Comparison of ENCODE assay signal across 23 cellular contexts in the genomic region with DNA sequence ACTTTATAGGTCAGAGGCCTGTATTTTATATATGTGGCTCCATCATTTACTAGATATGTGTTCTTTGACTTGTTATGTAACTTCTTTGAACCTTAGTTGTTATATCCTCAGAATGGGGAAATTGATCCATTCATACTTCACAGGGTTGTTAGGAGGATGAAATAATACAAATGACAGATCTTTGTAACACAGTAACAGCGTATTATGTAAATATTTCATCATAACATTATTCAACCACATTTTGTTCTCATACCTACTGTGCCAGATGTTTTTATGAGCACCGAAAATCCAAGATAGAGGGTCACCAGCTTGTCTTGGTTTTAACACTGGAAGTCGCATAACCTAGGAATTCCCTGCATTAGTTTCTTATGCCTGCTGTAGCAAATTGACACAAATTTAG. TPM values are rescaled to one million over a fixed set of nuclear protein-coding genes. Genes with fewer than 3 reads are reported as not detected.
A peak's percentile ranks its signal among the peaks of the same experiment; 100 is the strongest.
DNase-seq lines count a peak whose midpoint lies in the region; ATAC-seq, FAIRE-seq and TF ChIP-seq lines count a peak whose summit lies in the region.
"Had no signal": no experiment of that assay in that cellular context is flagged by ENCODE, and none has a peak within 500 bp of the region (broad histone marks: within the 10 kb centered on the region; RNA-seq: fewer than 3 reads in every experiment).

No MANE protein-coding gene starts in this region.

- no peaks in the 10 kb centered on the region for H3K9me3 ChIP-seq in DND-41 (ENCODE audit: insufficient read depth, low read length, severe bottlenecking)
- H3K9me3 ChIP-seq in Loucy (ENCODE audit: insufficient read depth, low read depth, low read length) = no peaks in the 10 kb centered on the region
- H3K9me3 ChIP-seq in body of pancreas = no peaks in the 10 kb centered on the region
- H3K9me3 ChIP-seq: BE2C, ovary, thyroid gland had no signal

- ATAC-seq in DND-41 (ENCODE audit: insufficient read depth, low read depth) (no peak), body of pancreas (no peak), GM19328 (IDR thresholded peaks at IDR 0.05; ENCODE audit: unreplicated experiment) (no peak)
- ATAC-seq: activated CD8-positive, alpha-beta T cell treated with anti-CD3 and anti-CD28 coated beads for 36 hours; activated T-cell treated with anti-CD3 and anti-CD28 coated beads, Interleukin-2, amount 50 U/mL, for 4 hours had no signal

- H3K4me2 ChIP-seq in DND-41 (ENCODE audit: insufficient read depth, low read length) = peak overlapping the region; percentile 76; the same call in 1 of the 2 replicates
- H3K4me2 ChIP-seq in Loucy (ENCODE audit: low read depth, low read length, poor library complexity, severe bottlenecking) = peak overlapping the region; percentile 89

- H3K27ac ChIP-seq in DND-41 (ENCODE audit: low read length) = no peak overlapping the region
- H3K27ac ChIP-seq in body of pancreas = peak overlapping the region; percentile 55 to 99 (median 80)
- H3K27ac ChIP-seq: ovary, thyroid gland had no signal

- H2AFZ ChIP-seq in DND-41 (ENCODE audit: low read depth, low read length) (no peak overlapping the region), Loucy (ENCODE audit: low read length) (no peak overlapping the region)

- no peak overlapping the region for H3K27ac Mint-ChIP-seq in neural crest cell (ENCODE audit: unreplicated experiment)
- H3K27ac Mint-ChIP-seq: activated B cell treated with CpG ODN at 0.5 μM for 24 hours; activated CD8-positive, alpha-beta T cell treated with anti-CD3 and anti-CD28 coated beads for 36 hours; activated naive CD8-positive, alpha-beta T cell; T-helper 2 cell treated with Interferon-gamma antibody and Interleukin-4, amounts not matched to agents 5 μg/mL and 100 μg/mL, for 36 hours had no signal

- H3K27me3 Mint-ChIP-seq in neural crest cell (ENCODE audit: low read depth) = peaks cover 2% of the 10 kb centered on the region
- H3K27me3 Mint-ChIP-seq: activated B cell treated with CpG ODN at 0.5 μM for 24 hours; activated CD8-positive, alpha-beta T cell treated with anti-CD3 and anti-CD28 coated beads for 36 hours; activated naive CD8-positive, alpha-beta T cell had no signal

- H3K4me1 ChIP-seq in DND-41 (ENCODE audit: insufficient read depth, low read length) (peaks cover 49% of the 10 kb centered on the region), Loucy (ENCODE audit: insufficient read depth, low read length, poor library complexity, severe bottlenecking) (peaks cover 68% of the 10 kb centered on the region), body of pancreas (peaks cover 53% of the 10 kb centered on the region)

- H4K20me1 ChIP-seq in DND-41 (ENCODE audit: insufficient read depth, low read length) (peaks cover 39% of the 10 kb centered on the region; the same call in 1 of the 2 replicates), Loucy (ENCODE audit: insufficient read depth, low read length, poor library complexity, severe bottlenecking) (peaks cover 80% of the 10 kb centered on the region)

- H3K4me3 Mint-ChIP-seq in neural crest cell = peak overlapping the region; percentile 25
- H3K4me3 Mint-ChIP-seq: activated B cell treated with CpG ODN at 0.5 μM for 24 hours had no signal

- H3K79me2 ChIP-seq in DND-41 (ENCODE audit: insufficient read depth, low read length) = peaks cover 83% of the 10 kb centered on the region
- peaks cover 81% of the 10 kb centered on the region for H3K79me2 ChIP-seq in Loucy (ENCODE audit: insufficient read depth, low read length)

- peaks cover 42% of the 10 kb centered on the region for H3K4me1 Mint-ChIP-seq in neural crest cell

- H3K27me3 ChIP-seq in DND-41 (ENCODE audit: insufficient read depth, low read length, poor library complexity) = no peaks in the 10 kb centered on the region
- no peaks in the 10 kb centered on the region for H3K27me3 ChIP-seq in Loucy (ENCODE audit: insufficient read depth, low read length, poor library complexity, severe bottlenecking)
- no peaks in the 10 kb centered on the region for H3K27me3 ChIP-seq in body of pancreas
- H3K27me3 ChIP-seq: BE2C, ovary, thyroid gland had no signal

- H3K36me3 ChIP-seq in DND-41 (ENCODE audit: insufficient read depth, low read length) (no peaks in the 10 kb centered on the region; the same call in 1 of the 2 replicates), Loucy (ENCODE audit: insufficient read depth, low read length) (no peaks in the 10 kb centered on the region), body of pancreas (replicated peaks in 1 of 2; ENCODE audit: insufficient read depth in 1 of 2, low read depth in 2 of 2) (no peaks in the 10 kb centered on the region)
- H3K36me3 ChIP-seq: BE2C, ovary, thyroid gland had no signal

- no peaks in the 10 kb centered on the region for H3K36me3 Mint-ChIP-seq in neural crest cell (ENCODE audit: low read depth)
- H3K36me3 Mint-ChIP-seq: activated naive CD8-positive, alpha-beta T cell had no signal

- no peak for DNase-seq in DND-41
- no peak for DNase-seq in body of pancreas
- DNase-seq in neural crest cell (ENCODE audit: low read depth, low spot score) = no peak
- DNase-seq in stimulated activated CD4-positive, alpha-beta T cell treated with anti-CD3 and anti-CD28 coated beads, Interleukin-2, amount 100 ng/mL, for 24 hours = no peak
- no peak for DNase-seq in frontal cortex (ENCODE audit: low spot score in 2 of 2)
- no peak for DNase-seq in posterior vena cava (ENCODE audit: low spot score)
- DNase-seq: activated B cell treated with CpG ODN at 0.5 μM for 24 hours; activated CD8-positive, alpha-beta T cell treated with anti-CD3 and anti-CD28 coated beads for 36 hours; activated T-cell treated with anti-CD3 and anti-CD28 coated beads, Interleukin-2, amount 50 U/mL, for 4 hours; BE2C; dermis blood vessel endothelial cell; DMS153; NCI-H187; NCI-H345; ovary; SHP77 treated with DMSO at 0.1 percent for 48 hours; small intestine; stimulated activated CD8-positive, alpha-beta memory T cell treated with anti-CD3 and anti-CD28 coated beads, Interleukin-4, amount 100 ng/mL, for 48 hours; thyroid gland had no signal

- no peak for TF ChIP-seq CTCF in DND-41 (IDR thresholded peaks at IDR 0.05; ENCODE audit: borderline replicate concordance, extremely low read depth, low read length, poor library complexity, severe bottlenecking)
- TF ChIP-seq CTCF in Loucy (conservative IDR thresholded peaks at IDR 0.05; ENCODE audit: low read length) = no peak
- TF ChIP-seq CTCF in body of pancreas (IDR thresholded peaks at IDR 0.05) = no peak
- no peak for TF ChIP-seq CTCF in neural crest cell (conservative IDR thresholded peaks at IDR 0.05)

- intact Hi-C loops in body of pancreas (cut with DNase I) = no loop called here
- intact Hi-C loops in posterior vena cava (cut with DNase I) = no loop called here

- H3K9me3 Mint-ChIP-seq in neural crest cell = no peaks in the 10 kb centered on the region
- H3K9me3 Mint-ChIP-seq: activated B cell treated with CpG ODN at 0.5 μM for 24 hours; activated CD8-positive, alpha-beta T cell treated with anti-CD3 and anti-CD28 coated beads for 36 hours; activated T-cell treated with anti-CD3 and anti-CD28 coated beads, Interleukin-2, amount 50 U/mL, for 4 hours; T-helper 2 cell treated with Interferon-gamma antibody and Interleukin-4, amounts not matched to agents 5 μg/mL and 100 μg/mL, for 36 hours had no signal

- 0 out of 4 replicates have a peak overlapping the region, but pooled peaks of 1 of the 2 experiments have one; percentile 7 for H3K4me3 ChIP-seq in DND-41 (ENCODE audit: low read depth in 1 of 2, low read length in 2 of 2)
- peak overlapping the region; percentile 96 for H3K4me3 ChIP-seq in Loucy (ENCODE audit: low read length, poor library complexity, severe bottlenecking)
- H3K4me3 ChIP-seq in body of pancreas = peak overlapping the region in 1 of 2 donors; percentile 9
- H3K4me3 ChIP-seq: ovary, thyroid gland had no signal

- WGBS in body of pancreas, 2 donors = 20 to 51% methylated on average over 3 of the region's 3 CpGs

- TF ChIP-seq POLR2A in body of pancreas (IDR thresholded peaks at IDR 0.05) = peak in 2 of 3 donors; percentile 21 to 25

- no peak for FAIRE-seq in frontal cortex (lab: Jason Lieb, UNC)
- FAIRE-seq: small intestine had no signal

- no peak overlapping the region; the same call in 1 of the 2 replicates for H3K9ac ChIP-seq in DND-41 (ENCODE audit: low read depth, low read length)
- peak overlapping the region; percentile 94 for H3K9ac ChIP-seq in Loucy (ENCODE audit: low read depth, low read length, poor library complexity, severe bottlenecking)

- no peaks in the 10 kb centered on the region for H3K9me2 ChIP-seq in Loucy (replicated peaks; ENCODE audit: low read depth, low read length)

- H3F3A ChIP-seq in Loucy (ENCODE audit: low read depth) = no peaks in the 10 kb centered on the region

RNA-seq across cellular contexts. Expression of a gene that starts 3.3 kb away (rescaled TPM):
- 10 to 100 TPM; 61.0 to 68.6 TPM for total RNA-seq in body of pancreas
- 48.6 and 49.8 TPM in 2 replicates for total RNA-seq in neural crest cell
- total RNA-seq in frontal cortex = 77.0 TPM
- total RNA-seq in posterior vena cava = 10 to 100 TPM; 26.0 to 30.8 TPM
